Comparison of ENCODE assay signal across 1 cellular context in the genomic region with DNA sequence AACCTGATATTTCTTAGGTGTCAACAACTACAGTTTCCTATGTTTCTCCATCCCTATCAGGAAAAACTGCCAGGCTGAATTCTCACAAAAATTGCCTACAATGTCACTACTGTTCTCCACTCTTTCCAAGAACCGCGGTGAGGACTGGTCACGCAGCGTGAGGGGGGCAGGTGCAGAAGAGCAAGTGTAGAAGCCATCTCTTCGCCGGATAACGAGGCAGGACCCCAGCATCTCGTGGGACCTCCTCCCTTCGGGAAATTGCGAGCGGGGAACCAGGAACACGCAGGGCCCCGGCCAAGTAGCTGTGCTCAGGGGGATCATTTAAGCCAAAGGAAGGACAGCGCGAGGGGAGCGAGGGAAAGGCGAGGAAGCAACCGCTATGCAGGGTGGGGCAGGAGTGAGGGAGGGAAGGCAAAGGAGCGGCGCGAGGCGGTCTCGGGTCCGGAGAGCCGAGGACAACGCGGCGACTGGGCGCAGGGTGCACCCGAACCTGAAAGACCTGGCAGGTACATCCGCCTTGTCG.
TF ChIP-seq lines count a peak whose summit lies in the region.

No MANE protein-coding gene starts in this region.

TF ChIP-seq in K562, 482 proteins besides CTCF, POLR2A, EP300 and RAD21 (continued from another document):
- TF ChIP-seq BRCA1 (IDR thresholded peaks at IDR 0.05) (no peak), BRCA1 (CRISPR knock-in tag; IDR thresholded peaks at IDR 0.05) (no peak), NCOA4 (IDR thresholded peaks at IDR 0.05; ENCODE audit: partially characterized antibody) (no peak)
